ENCODE assay signal across 8 cellular contexts in genomic region chr1:163535807-163536206, GRCh38.
DNase-seq lines count a peak whose midpoint lies in the region; FAIRE-seq and TF ChIP-seq lines count a peak whose summit lies in the region.

No MANE protein-coding gene starts in this region.

- H3K4me3 ChIP-seq in AG04450 (ENCODE audit: low read depth, low read length) (no peak overlapping the region), PC-9 (no peak overlapping the region), foreskin fibroblast (ENCODE audit: low read depth in 1 of 2, low read length in 2 of 2) (no peak overlapping the region), neuronal stem cell (ENCODE audit: low read length in 2 of 2) (no peak overlapping the region), ascending aorta (no peak overlapping the region)

- no peak overlapping the region for H3K9ac ChIP-seq in neuronal stem cell (ENCODE audit: low read depth, low read length, poor library complexity)

- DNase-seq in AG04450 (ENCODE audit: low read depth, low spot score) (no peak), HCEC 1CT (peak; percentile 53), PC-9 (no peak), foreskin fibroblast (peak; percentile 35 to 77), GM19239 (ENCODE audit: insufficient read length, low spot score) (no peak), neuronal stem cell (ENCODE audit: low spot score) (no peak), ascending aorta (ENCODE audit: low spot score in 2 of 2) (no peak)
- DNase-seq in activated CD4-positive, CD25-positive, alpha-beta regulatory T cell (lab: John Stamatoyannopoulos, UW), result no peak

- H3K27ac ChIP-seq in AG04450 (ENCODE audit: low read depth, low read length) (no peak overlapping the region), PC-9 (no peak overlapping the region), neuronal stem cell (replicated peaks; ENCODE audit: low read length) (no peak overlapping the region), ascending aorta (no peak overlapping the region)

- no peak for FAIRE-seq in GM19239 (lab: Jason Lieb, UNC)

- H3K18ac ChIP-seq in neuronal stem cell (ENCODE audit: low read length), result no peak overlapping the region

- intact Hi-C loops in PC-9 (cut with micrococcal nuclease; ENCODE audit: unreplicated experiment), result loop anchor here (5.0 kb wide), 1 partner anchor 1606 kb away; no protein-coding TSS in a partner anchor
- intact Hi-C loops in ascending aorta (cut with DNase I), result no loop called here

- CTCF ChIA-PET in AG04450 (lab: Charles Lee) (interaction anchor here (0.6 to 2.6 kb wide), 2 partner anchors 8 to 1538 kb away, joined by 3 to 10 read pairs; no protein-coding TSS in a partner anchor), PC-9 (lab: Charles Lee) (no interaction called here)

- no TSS peak for BruUV-seq in PC-9 (replicated peaks; lab: Mats Ljungman, UMichigan)

- H3K27me3 ChIP-seq in AG04450 (ENCODE audit: control insufficient read depth, insufficient read depth, low read length) (no peaks in the 10 kb centered on the region), PC-9 (ENCODE audit: insufficient read depth, low read depth) (no peaks in the 10 kb centered on the region), neuronal stem cell (ENCODE audit: control insufficient read depth in 3 of 3, insufficient read depth in 3 of 3, low read depth in 1 of 3, low read length in 3 of 3) (no peaks in the 10 kb centered on the region), ascending aorta (no peaks in the 10 kb centered on the region)

- WGBS in neuronal stem cell (ENCODE audit: extremely low coverage in 2 of 2, insufficient read length in 2 of 2, insufficient replicate concordance in 1 of 2), 2 donors, result no CpG with 5 or more reads among the region's 3 CpGs

- H3K9me3 ChIP-seq in AG04450 (ENCODE audit: control insufficient read depth, insufficient read depth, low read length) (no peaks in the 10 kb centered on the region), PC-9 (ENCODE audit: insufficient read depth, low read depth) (no peaks in the 10 kb centered on the region), neuronal stem cell (replicated peaks in 1 of 2; ENCODE audit: control insufficient read depth in 2 of 2, insufficient read depth in 1 of 2, low read depth in 1 of 2, low read length in 2 of 2) (no peaks in the 10 kb centered on the region), ascending aorta (no peaks in the 10 kb centered on the region)

- H3K4me2 ChIP-seq in PC-9, result no peak overlapping the region
- no peak overlapping the region for H3K4me2 ChIP-seq in neuronal stem cell (ENCODE audit: insufficient read depth, low read length, poor library complexity, severe bottlenecking)

- H4K20me1 ChIP-seq in PC-9 (ENCODE audit: insufficient read depth), result no peaks in the 10 kb centered on the region

- no peaks in the 10 kb centered on the region for H3F3A ChIP-seq in PC-9 (ENCODE audit: insufficient read depth, low read depth)

- TF ChIP-seq CTCF in AG04450 (IDR thresholded peaks at IDR 0.05; ENCODE audit: low read depth, low read length), result 0 out of 2 replicates have a peak, but pooled peaks have one; percentile 12
- TF ChIP-seq CTCF in PC-9 (conservative IDR thresholded peaks at IDR 0.05), result peak; percentile 61
- peak; percentile 43 for TF ChIP-seq CTCF in foreskin fibroblast (IDR thresholded peaks at IDR 0.05; ENCODE audit: low read depth, low read length)
- TF ChIP-seq CTCF in ascending aorta (IDR thresholded peaks at IDR 0.05), result peak in 1 of 3 experiments; percentile 10

- no peak overlapping the region for H2BK5ac ChIP-seq in neuronal stem cell (ENCODE audit: low read length)

- no peak overlapping the region for H3K14ac ChIP-seq in neuronal stem cell (ENCODE audit: low read length)

- no peaks in the 10 kb centered on the region for H3K9me2 ChIP-seq in PC-9 (ENCODE audit: insufficient read depth)

- H4K91ac ChIP-seq in neuronal stem cell (ENCODE audit: low read depth, low read length, poor library complexity), result no peak overlapping the region

- POLR2A ChIA-PET in AG04450 (lab: Yijun Ruan, JAX), result no interaction called here
- POLR2A ChIA-PET in PC-9 (lab: Charles Lee; ENCODE audit: unreplicated experiment), result no interaction called here

- H3K4me1 ChIP-seq in PC-9 (replicated peaks; ENCODE audit: insufficient read depth), result no peaks in the 10 kb centered on the region
- H3K4me1 ChIP-seq in neuronal stem cell (ENCODE audit: control insufficient read depth in 2 of 2, insufficient read depth in 1 of 2, low read depth in 1 of 2, low read length in 2 of 2), result no peaks in the 10 kb centered on the region
- H3K4me1 ChIP-seq in ascending aorta, result no peaks in the 10 kb centered on the region

- no peak overlapping the region for H3K4ac ChIP-seq in neuronal stem cell (ENCODE audit: low read length)

- no peak overlapping the region for H2BK15ac ChIP-seq in neuronal stem cell (ENCODE audit: low read length)

- no peak overlapping the region for H4K8ac ChIP-seq in neuronal stem cell (ENCODE audit: low read depth, low read length)

- no peak overlapping the region for H2AK5ac ChIP-seq in neuronal stem cell (ENCODE audit: low read depth, low read length)

- no peaks in the 10 kb centered on the region for H3K36me3 ChIP-seq in PC-9 (ENCODE audit: low read depth)
- no peaks in the 10 kb centered on the region for H3K36me3 ChIP-seq in neuronal stem cell (replicated peaks in 1 of 2; ENCODE audit: control insufficient read depth in 2 of 2, insufficient read depth in 2 of 2, low read length in 2 of 2)
- no peaks in the 10 kb centered on the region for H3K36me3 ChIP-seq in ascending aorta

- H2BK12ac ChIP-seq in neuronal stem cell (ENCODE audit: low read length), result no peak overlapping the region

- no peak overlapping the region for H2BK120ac ChIP-seq in neuronal stem cell (ENCODE audit: low read depth, low read length)

- H3K79me1 ChIP-seq in neuronal stem cell (ENCODE audit: low read depth, low read length), result no peaks in the 10 kb centered on the region

- H3K79me2 ChIP-seq in PC-9 (ENCODE audit: low read depth), result no peaks in the 10 kb centered on the region

- H2AFZ ChIP-seq in PC-9 (no peak overlapping the region), neuronal stem cell (ENCODE audit: low read length) (no peak overlapping the region)

- no peak overlapping the region for H3K23ac ChIP-seq in neuronal stem cell (ENCODE audit: low read depth, low read length, poor library complexity)

Comparison
In these comparisons a context has a peak if more than half of its experiments do, and no peak if none do; other contexts are left out.
1. DNase-seq: peak in HCEC 1CT (single experiment) and foreskin fibroblast (2 of 2); none in AG04450 (single experiment), PC-9 (0 of 2), GM19239 (single experiment), neuronal stem cell (single experiment), ascending aorta (0 of 2) and activated CD4-positive, CD25-positive, alpha-beta regulatory T cell (0 of 4).